ENCODE assay signal across 23 cellular contexts in genomic region chr12:43722621-43723020, GRCh38. TPM values are rescaled to one million over a fixed set of nuclear protein-coding genes. Genes with fewer than 3 reads are reported as not detected.
DNase-seq lines count a peak whose midpoint lies in the region; ATAC-seq, FAIRE-seq and TF ChIP-seq lines count a peak whose summit lies in the region.
"Had no signal": no experiment of that assay in that cellular context is flagged by ENCODE, and none has a peak within 500 bp of the region (broad histone marks: within the 10 kb centered on the region; RNA-seq: fewer than 3 reads in every experiment).

No MANE protein-coding gene starts in this region.

- H2AFZ ChIP-seq in neuronal stem cell (ENCODE audit: low read length) (no peak overlapping the region), Karpas-422 (ENCODE audit: low read length) (no peak overlapping the region)

- no peak for TF ChIP-seq EP300 in A549 (IDR thresholded peaks at IDR 0.05)

- no peak overlapping the region for H2BK5ac ChIP-seq in neuronal stem cell (ENCODE audit: low read length)

- H3K27me3 ChIP-seq in HUES48 (ENCODE audit: control insufficient read depth, insufficient read depth, low read length) (no peaks in the 10 kb centered on the region), neuronal stem cell (ENCODE audit: control insufficient read depth in 3 of 3, insufficient read depth in 3 of 3, low read depth in 1 of 3, low read length in 3 of 3) (no peaks in the 10 kb centered on the region), right cardiac atrium (ENCODE audit: control insufficient read depth, insufficient read depth) (no peaks in the 10 kb centered on the region), Karpas-422 (ENCODE audit: low read length) (no peaks in the 10 kb centered on the region)
- H3K27me3 ChIP-seq: BE2C, BLaER1 had no signal

- no peak overlapping the region for H4K8ac ChIP-seq in neuronal stem cell (ENCODE audit: low read depth, low read length)

- H3K18ac ChIP-seq in neuronal stem cell (ENCODE audit: low read length): no peak overlapping the region

- TF ChIP-seq CTCF in A549 (IDR thresholded peaks at IDR 0.05): no peak

- H3K4me1 ChIP-seq in A549 (no peaks in the 10 kb centered on the region), HUES48 (ENCODE audit: control insufficient read depth, insufficient read depth, low read length) (peaks cover 22% of the 10 kb centered on the region), neuronal stem cell (ENCODE audit: control insufficient read depth in 2 of 2, insufficient read depth in 1 of 2, low read depth in 1 of 2, low read length in 2 of 2) (peaks cover 0 to 3% of the 10 kb centered on the region in 2 donors), right cardiac atrium (ENCODE audit: control insufficient read depth, insufficient read depth, low read length) (no peaks in the 10 kb centered on the region), Karpas-422 (ENCODE audit: low read length) (peaks cover 16% of the 10 kb centered on the region)
- H3K4me1 ChIP-seq: BE2C, BLaER1, Caco-2 had no signal

- no peak for TF ChIP-seq RAD21 in A549 (conservative IDR thresholded peaks at IDR 0.05 in 1 of 2, IDR thresholded peaks at IDR 0.05 in 1 of 2)

- H3K79me2 ChIP-seq in Karpas-422 (ENCODE audit: low read length): no peaks in the 10 kb centered on the region

- H3K23ac ChIP-seq in neuronal stem cell (ENCODE audit: low read depth, low read length, poor library complexity): no peak overlapping the region

- no peak overlapping the region for H3K9ac ChIP-seq in HUES48 (ENCODE audit: low read depth, low read length)
- no peak overlapping the region for H3K9ac ChIP-seq in neuronal stem cell (ENCODE audit: low read depth, low read length, poor library complexity)
- H3K9ac ChIP-seq in Karpas-422 (ENCODE audit: low read length): no peak overlapping the region
- H3K9ac ChIP-seq: BLaER1 had no signal

- POLR2A ChIA-PET in A549 (lab: Yijun Ruan, JAX): no interaction called here

- no peak overlapping the region for H2BK120ac ChIP-seq in neuronal stem cell (ENCODE audit: low read depth, low read length)

- H3K9me3 ChIP-seq in A549 (no peaks in the 10 kb centered on the region), HUES48 (ENCODE audit: control insufficient read depth, insufficient read depth, low read length) (no peaks in the 10 kb centered on the region), neuronal stem cell (replicated peaks in 1 of 2; ENCODE audit: control insufficient read depth in 2 of 2, insufficient read depth in 1 of 2, low read depth in 1 of 2, low read length in 2 of 2) (no peaks in the 10 kb centered on the region), right cardiac atrium (ENCODE audit: control insufficient read depth, low read length) (no peaks in the 10 kb centered on the region), Karpas-422 (ENCODE audit: low read length) (no peaks in the 10 kb centered on the region)
- H3K9me3 ChIP-seq: BE2C, BLaER1, Caco-2 had no signal

- H3K9me2 ChIP-seq in Karpas-422 (replicated peaks; ENCODE audit: insufficient read depth, low read length): no peaks in the 10 kb centered on the region

- intact Hi-C loops in Right ventricle myocardium superior (cut with DNase I): no loop called here
- intact Hi-C loops in right cardiac atrium (cut with DNase I): no loop called here

- H3K27ac ChIP-seq in A549 (no peak overlapping the region), HUES48 (ENCODE audit: low read depth, low read length) (peak overlapping the region; percentile 60), neuronal stem cell (replicated peaks; ENCODE audit: low read length) (peak overlapping the region; percentile 28), right cardiac atrium (ENCODE audit: low read length) (no peak overlapping the region), Karpas-422 (ENCODE audit: low read length) (no peak overlapping the region)
- H3K27ac ChIP-seq: 22Rv1, BLaER1 had no signal

- no peaks in the 10 kb centered on the region for H3K79me1 ChIP-seq in neuronal stem cell (ENCODE audit: low read depth, low read length)

- no peaks in the 10 kb centered on the region for H4K20me1 ChIP-seq in Karpas-422 (ENCODE audit: insufficient read depth, low read depth, low read length)
- H4K20me1 ChIP-seq: BLaER1 had no signal

- TF ChIP-seq POLR2A in A549 (IDR thresholded peaks at IDR 0.05; ENCODE audit: low read length): no peak

- no peak overlapping the region for H2BK12ac ChIP-seq in neuronal stem cell (ENCODE audit: low read length)

- DNase-seq in A549 (ENCODE audit: low read depth in 1 of 2, low spot score in 1 of 2): no peak
- peak; percentile 9 for DNase-seq in medulla oblongata (ENCODE audit: extremely low spot score)
- DNase-seq in neuronal stem cell (ENCODE audit: low spot score): peak; percentile 12
- DNase-seq in Right ventricle myocardium superior: no peak
- DNase-seq in SHP77 (lab: John Stamatoyannopoulos, UW): no peak
- no peak for DNase-seq in right cardiac atrium
- DNase-seq in Karpas-422: no peak
- DNase-seq: ACHN; BE2C; C1 segment of cervical spinal cord; Caco-2; Calu3; CD4-positive, alpha-beta memory T cell; CD4-positive, CD25-positive, alpha-beta regulatory T cell; CD8-positive, alpha-beta memory T cell; DMS79 treated with DMSO at 0.1 percent for 48 hours; GF-D8 had no signal

- peak; percentile 18 for FAIRE-seq in A549 (lab: Jason Lieb, UNC)
- FAIRE-seq: D721Med, GM12891, GM19239 had no signal

- no peak overlapping the region for H2AK5ac ChIP-seq in neuronal stem cell (ENCODE audit: low read depth, low read length)

- no peak overlapping the region for H2BK15ac ChIP-seq in neuronal stem cell (ENCODE audit: low read length)

- ATAC-seq in A549 (no peak), Right ventricle myocardium superior (ENCODE audit: poor library complexity) (no peak), right cardiac atrium (no peak)

- no peak overlapping the region for H4K91ac ChIP-seq in neuronal stem cell (ENCODE audit: low read depth, low read length, poor library complexity)

- no peaks in the 10 kb centered on the region for H3K36me3 ChIP-seq in HUES48 (ENCODE audit: control insufficient read depth, insufficient read depth, low read length)
- H3K36me3 ChIP-seq in neuronal stem cell (replicated peaks in 1 of 2; ENCODE audit: control insufficient read depth in 2 of 2, insufficient read depth in 2 of 2, low read length in 2 of 2): no peaks in the 10 kb centered on the region
- peaks cover 5% of the 10 kb centered on the region; the same call in 1 of the 2 replicates for H3K36me3 ChIP-seq in Karpas-422 (ENCODE audit: insufficient read depth, low read length)
- H3K36me3 ChIP-seq: BE2C had no signal

- no peak overlapping the region for H3K14ac ChIP-seq in neuronal stem cell (ENCODE audit: low read length)

- CTCF ChIA-PET in A549 (lab: Yijun Ruan, JAX): no interaction called here

- H3K4me2 ChIP-seq in A549 (no peak overlapping the region), neuronal stem cell (ENCODE audit: insufficient read depth, low read length, poor library complexity, severe bottlenecking) (no peak overlapping the region), Karpas-422 (ENCODE audit: low read depth, low read length, poor library complexity, severe bottlenecking) (no peak overlapping the region)
- H3K4me2 ChIP-seq: BLaER1 had no signal

- H3K4me3 ChIP-seq in A549: no peak overlapping the region
- H3K4me3 ChIP-seq in HUES48 (ENCODE audit: low read depth, low read length): no peak overlapping the region
- H3K4me3 ChIP-seq in neuronal stem cell (ENCODE audit: low read length in 2 of 2): no peak overlapping the region
- H3K4me3 ChIP-seq in right cardiac atrium (ENCODE audit: low read length): no peak overlapping the region
- H3K4me3 ChIP-seq in Karpas-422 (ENCODE audit: low read length): no peak overlapping the region
- H3K4me3 ChIP-seq: BLaER1 had no signal

- no peak overlapping the region for H3K4ac ChIP-seq in neuronal stem cell (ENCODE audit: low read length)

TF ChIP-seq in A549, 52 proteins besides CTCF, POLR2A, EP300 and RAD21 (continues in another document):
- TF ChIP-seq MYC (IDR thresholded peaks at IDR 0.05; ENCODE audit: borderline replicate concordance, low read length) (no peak), HOXB13 (CRISPR knock-in tag; IDR thresholded peaks at IDR 0.05; ENCODE audit: low read depth) (no peak), NR3C1 (IDR thresholded peaks at IDR 0.05) (no peak), ZFP36 (IDR thresholded peaks at IDR 0.05; ENCODE audit: borderline replicate concordance, partially characterized antibody) (no peak), JUNB (IDR thresholded peaks at IDR 0.05) (no peak), HES2 (IDR thresholded peaks at IDR 0.05) (no peak)

RNA-seq across cellular contexts. Expression of gene PUS7L, which starts 36.0 kb away (rescaled TPM):
- polyA plus RNA-seq in A549 (2011; rRNA removed) (12.1 and 16.6 TPM in 2 replicates), A549 (2017; fragmentation: RNase III; extraction: RNeasy Plus Mini Kit Qiagen cat#74134 plus additional on column Dnase treatment) (5.8 to 6.5 TPM (median 6.4 TPM) in 3 replicates), right cardiac atrium (1.8 TPM)
- polyA plus RNA-seq in A549 (2012; cell fraction: cytosol; rRNA removed): 1.4 and 1.6 TPM in 2 replicates
- 0.73 and 1.2 TPM in 2 replicates for polyA plus RNA-seq in A549 (2012; cell fraction: nucleus; rRNA removed)
- 11.2 and 12.1 TPM in 2 replicates for polyA minus RNA-seq in A549 (2011; rRNA and poly(A)+ RNA removed)
- 13.5 TPM for polyA plus RNA-seq in neuronal stem cell (2013, experiment 1 of 2)
- polyA plus RNA-seq in neuronal stem cell (2013, experiment 2 of 2): 13.8 TPM
- total RNA-seq in Right ventricle myocardium superior (3.7 TPM), right cardiac atrium (10 to 100 TPM in 1 of 4 donors, 1 to 10 TPM in 3; 8.7 to 11.6 (median 9.3) TPM)
- total RNA-seq in Karpas-422 (2014; rRNA removed; shearing (Covaris generic); ENCODE audit: low replicate concordance): 9.9 and 32.2 TPM in 2 replicates

RNA-seq across cellular contexts. Expression of gene IRAK4, which starts 36.1 kb away (rescaled TPM):
- polyA plus RNA-seq in A549 (2011; rRNA removed) (15.7 and 18.4 TPM in 2 replicates), A549 (2017; fragmentation: RNase III; extraction: RNeasy Plus Mini Kit Qiagen cat#74134 plus additional on column Dnase treatment) (6.6 to 7.2 TPM (median 7.1 TPM) in 3 replicates), right cardiac atrium (4.8 TPM)
- polyA plus RNA-seq in A549 (2012; cell fraction: cytosol; rRNA removed): 2.7 and 2.8 TPM in 2 replicates
- polyA plus RNA-seq in A549 (2012; cell fraction: nucleus; rRNA removed): 2.4 and 4.3 TPM in 2 replicates
- 5.2 and 7.2 TPM in 2 replicates for polyA minus RNA-seq in A549 (2011; rRNA and poly(A)+ RNA removed)
- 3.2 TPM for polyA plus RNA-seq in neuronal stem cell (2013, experiment 1 of 2)
- 3.0 TPM for polyA plus RNA-seq in neuronal stem cell (2013, experiment 2 of 2)
- total RNA-seq in Right ventricle myocardium superior (5.3 TPM), right cardiac atrium (10 to 100 TPM in 1 of 4 donors, 1 to 10 TPM in 3; 8.2 to 12.9 (median 8.8) TPM)
- total RNA-seq in Karpas-422 (2014; rRNA removed; shearing (Covaris generic); ENCODE audit: low replicate concordance): 31.0 and 53.6 TPM in 2 replicates

Comparison
In these comparisons a context has a peak if more than half of its experiments do, and no peak if none do; other contexts are left out.
1. DNase-seq: peak in medulla oblongata (single experiment) and neuronal stem cell (single experiment); none in A549 (0 of 2), Right ventricle myocardium superior (single experiment), SHP77 (0 of 2), right cardiac atrium (0 of 3) and Karpas-422 (single experiment).
2. H3K27ac ChIP-seq: peak in HUES48 (single experiment) and neuronal stem cell (single experiment); none in A549 (0 of 2), right cardiac atrium (single experiment) and Karpas-422 (single experiment).